In the genomic region with DNA sequence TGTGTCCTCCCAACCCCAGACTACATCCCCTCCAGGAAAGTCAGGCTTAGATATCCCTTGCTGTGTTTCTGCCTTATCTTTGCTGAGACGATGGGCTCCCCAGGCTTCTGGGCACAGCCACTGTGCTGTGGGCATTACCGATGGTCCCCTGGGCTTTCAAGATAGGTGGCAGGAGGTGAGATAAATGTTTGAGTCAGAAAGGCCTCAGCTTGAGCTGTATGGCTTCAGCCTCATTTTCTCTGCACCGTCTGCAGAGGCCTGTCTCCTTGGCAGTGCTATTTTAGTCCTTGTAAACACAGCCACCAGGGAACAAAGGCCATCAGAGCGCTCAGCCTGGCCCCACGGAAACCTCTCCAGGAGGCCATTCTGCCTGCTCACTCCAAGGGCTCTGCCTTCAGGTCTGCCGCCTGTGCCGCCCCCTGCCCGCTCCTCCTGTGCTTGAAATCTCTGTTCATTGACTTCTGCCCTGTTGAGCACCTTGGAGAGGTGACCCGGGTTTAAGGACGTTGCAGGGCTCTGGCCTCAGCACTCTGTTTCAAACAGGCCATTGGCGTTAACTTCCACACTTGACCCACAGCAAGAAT, we compare ENCODE assay signal across 13 cellular contexts.
A peak's percentile ranks its signal among the peaks of the same experiment; 100 is the strongest.
DNase-seq lines count a peak whose midpoint lies in the region; ATAC-seq and TF ChIP-seq lines count a peak whose summit lies in the region.
"Had no signal": no experiment of that assay in that cellular context is flagged by ENCODE, and none has a peak within 500 bp of the region (broad histone marks: within the 10 kb centered on the region; RNA-seq: fewer than 3 reads in every experiment).

No MANE protein-coding gene starts in this region.

- H3K4me3 ChIP-seq in H7 (ENCODE audit: insufficient read depth, low read depth, low read length) (no peak overlapping the region), mucosa of descending colon (no peak overlapping the region)

- peak; percentile 13 for ATAC-seq in mucosa of descending colon
- ATAC-seq in HG03378 (IDR thresholded peaks at IDR 0.05; ENCODE audit: unreplicated experiment) = no peak

- TF ChIP-seq CTCF in mucosa of descending colon (IDR thresholded peaks at IDR 0.05) = no peak

- H3K36me3 ChIP-seq in H7 (replicated peaks; ENCODE audit: control insufficient read depth, insufficient read depth, low read length) (no peaks in the 10 kb centered on the region), mucosa of descending colon (ENCODE audit: low read depth) (no peaks in the 10 kb centered on the region)
- H3K36me3 ChIP-seq: BE2C had no signal

- no peaks in the 10 kb centered on the region for H3K27me3 ChIP-seq in H7 (ENCODE audit: control insufficient read depth, insufficient read depth, low read length)
- H3K27me3 ChIP-seq: BE2C had no signal

- DNase-seq in DMS153 (lab: John Stamatoyannopoulos, UW) (peak; percentile 35), DMS153 treated with DMSO at 0.1 percent for 48 hours (lab: John Stamatoyannopoulos, UW; ENCODE audit: unreplicated experiment) (no peak), H7 (peak; percentile 48), cerebellar cortex (ENCODE audit: low spot score) (peak; percentile 24), mucosa of descending colon (no peak), NCI-H1694 treated with DMSO at 0.1 percent for 48 hours (lab: John Stamatoyannopoulos, UW) (no peak)
- DNase-seq in central memory CD4-positive, alpha-beta T cell = no peak
- DNase-seq: BE2C; CD4-positive, alpha-beta T cell; GOT3; NCI-H187 treated with DMSO at 0.1 percent for 48 hours; NCI-H526 had no signal

- intact Hi-C loops in mucosa of descending colon (cut with DNase I, micrococcal nuclease) = no loop called here

- H3K9me3 ChIP-seq in mucosa of descending colon = peaks cover 8% of the 10 kb centered on the region
- H3K9me3 ChIP-seq: BE2C had no signal

- H3K4me1 ChIP-seq in mucosa of descending colon (ENCODE audit: low read depth) = no peaks in the 10 kb centered on the region
- H3K4me1 ChIP-seq: BE2C had no signal

Comparison
In these comparisons a context has a peak if more than half of its experiments do, and no peak if none do; other contexts are left out.
1. DNase-seq: peak in DMS153 (single experiment), H7 (single experiment) and cerebellar cortex (single experiment); none in DMS153 treated with DMSO at 0.1 percent for 48 hours (single experiment), mucosa of descending colon (0 of 3), NCI-H1694 treated with DMSO at 0.1 percent for 48 hours (single experiment) and central memory CD4-positive, alpha-beta T cell (single experiment).